1 cellular context compared by ENCODE assay signal in the genomic region with DNA sequence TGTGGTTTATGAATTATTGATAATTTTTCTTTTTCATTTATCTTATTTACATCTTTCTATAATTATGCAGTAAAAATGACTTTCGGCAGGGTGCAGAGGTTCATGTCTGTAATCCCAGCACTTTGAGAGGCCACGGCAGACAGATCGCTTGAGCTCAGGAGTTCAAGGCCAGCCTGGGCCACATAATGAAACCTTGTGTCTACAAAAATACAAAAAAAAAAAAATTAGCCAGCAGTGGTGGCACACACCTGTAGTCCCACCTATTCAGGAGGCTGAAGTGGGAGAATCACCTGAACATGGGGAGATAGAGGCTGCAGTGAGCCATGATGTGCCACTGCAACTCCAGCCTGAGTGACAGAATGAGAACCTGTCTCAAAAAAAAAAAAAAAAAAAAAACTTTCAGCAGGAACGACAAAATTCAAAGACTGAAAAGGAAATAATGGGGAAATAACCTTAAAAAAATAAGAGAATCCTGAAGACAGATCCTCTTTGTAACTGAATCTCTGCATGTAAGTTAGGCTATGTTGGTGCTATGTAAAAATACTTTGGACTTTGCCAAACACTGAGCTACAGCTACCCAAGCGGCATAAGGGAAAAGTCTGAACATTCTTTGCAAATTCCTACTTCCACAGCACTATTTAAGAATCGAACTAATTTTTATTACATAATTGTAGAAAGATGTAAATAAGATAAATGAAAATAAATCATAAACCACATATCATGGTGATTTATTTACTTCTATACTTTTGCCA.
TF ChIP-seq lines count a peak whose summit lies in the region.

No MANE protein-coding gene starts in this region.

TF ChIP-seq in HepG2, 621 proteins besides CTCF, POLR2A, EP300 and RAD21 (continued from another document and continues in another):
- TF ChIP-seq, protein P1, sequence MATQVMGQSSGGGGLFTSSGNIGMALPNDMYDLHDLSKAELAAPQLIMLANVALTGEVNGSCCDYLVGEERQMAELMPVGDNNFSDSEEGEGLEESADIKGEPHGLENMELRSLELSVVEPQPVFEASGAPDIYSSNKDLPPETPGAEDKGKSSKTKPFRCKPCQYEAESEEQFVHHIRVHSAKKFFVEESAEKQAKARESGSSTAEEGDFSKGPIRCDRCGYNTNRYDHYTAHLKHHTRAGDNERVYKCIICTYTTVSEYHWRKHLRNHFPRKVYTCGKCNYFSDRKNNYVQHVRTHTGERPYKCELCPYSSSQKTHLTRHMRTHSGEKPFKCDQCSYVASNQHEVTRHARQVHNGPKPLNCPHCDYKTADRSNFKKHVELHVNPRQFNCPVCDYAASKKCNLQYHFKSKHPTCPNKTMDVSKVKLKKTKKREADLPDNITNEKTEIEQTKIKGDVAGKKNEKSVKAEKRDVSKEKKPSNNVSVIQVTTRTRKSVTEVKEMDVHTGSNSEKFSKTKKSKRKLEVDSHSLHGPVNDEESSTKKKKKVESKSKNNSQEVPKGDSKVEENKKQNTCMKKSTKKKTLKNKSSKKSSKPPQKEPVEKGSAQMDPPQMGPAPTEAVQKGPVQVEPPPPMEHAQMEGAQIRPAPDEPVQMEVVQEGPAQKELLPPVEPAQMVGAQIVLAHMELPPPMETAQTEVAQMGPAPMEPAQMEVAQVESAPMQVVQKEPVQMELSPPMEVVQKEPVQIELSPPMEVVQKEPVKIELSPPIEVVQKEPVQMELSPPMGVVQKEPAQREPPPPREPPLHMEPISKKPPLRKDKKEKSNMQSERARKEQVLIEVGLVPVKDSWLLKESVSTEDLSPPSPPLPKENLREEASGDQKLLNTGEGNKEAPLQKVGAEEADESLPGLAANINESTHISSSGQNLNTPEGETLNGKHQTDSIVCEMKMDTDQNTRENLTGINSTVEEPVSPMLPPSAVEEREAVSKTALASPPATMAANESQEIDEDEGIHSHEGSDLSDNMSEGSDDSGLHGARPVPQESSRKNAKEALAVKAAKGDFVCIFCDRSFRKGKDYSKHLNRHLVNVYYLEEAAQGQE (IDR thresholded peaks at IDR 0.05; ENCODE audit: borderline replicate concordance in 1 of 2, low read depth in 1 of 2, low read length in 2 of 2) = no peak
- TF ChIP-seq MYC (CRISPR knock-in tag; IDR thresholded peaks at IDR 0.05; ENCODE audit: borderline replicate concordance) (no peak), ZNF772 (CRISPR knock-in tag; IDR thresholded peaks at IDR 0.05) (no peak), ETV5 (CRISPR knock-in tag; IDR thresholded peaks at IDR 0.05; ENCODE audit: borderline replicate concordance) (no peak), ZFYVE20 (CRISPR knock-in tag; IDR thresholded peaks at IDR 0.05; ENCODE audit: borderline replicate concordance, low read depth) (no peak), KLF9 (CRISPR knock-in tag; IDR thresholded peaks at IDR 0.05; ENCODE audit: low read depth) (no peak), ZNF577 (CRISPR knock-in tag; IDR thresholded peaks at IDR 0.05; ENCODE audit: borderline replicate concordance, low read depth) (no peak), TCF7L2 (IDR thresholded peaks at IDR 0.05; ENCODE audit: low read depth, low read length) (no peak), SCMH1 (CRISPR knock-in tag; IDR thresholded peaks at IDR 0.05; ENCODE audit: borderline replicate concordance) (no peak), ZNF34 (CRISPR knock-in tag; IDR thresholded peaks at IDR 0.05; ENCODE audit: borderline replicate concordance) (no peak), KAT7 (CRISPR knock-in tag; IDR thresholded peaks at IDR 0.05; ENCODE audit: borderline replicate concordance) (no peak), ZNF724P (CRISPR knock-in tag; IDR thresholded peaks at IDR 0.05; ENCODE audit: borderline replicate concordance) (no peak), TBP (CRISPR knock-in tag; IDR thresholded peaks at IDR 0.05) (no peak), ZNF253 (CRISPR knock-in tag; IDR thresholded peaks at IDR 0.05; ENCODE audit: borderline replicate concordance) (no peak), ZFAT (CRISPR knock-in tag; conservative IDR thresholded peaks at IDR 0.05) (no peak), ESRRA (CRISPR knock-in tag; IDR thresholded peaks at IDR 0.05; ENCODE audit: low read depth) (no peak), ZNF549 (CRISPR knock-in tag; IDR thresholded peaks at IDR 0.05) (no peak), STAG1 (CRISPR knock-in tag; IDR thresholded peaks at IDR 0.05) (no peak; the same call in 1 of the 2 replicates), PLSCR1 (CRISPR knock-in tag; IDR thresholded peaks at IDR 0.05; ENCODE audit: borderline replicate concordance) (no peak), ZNF546 (CRISPR knock-in tag; conservative IDR thresholded peaks at IDR 0.05) (no peak), ZNF292 (CRISPR knock-in tag; IDR thresholded peaks at IDR 0.05; ENCODE audit: borderline replicate concordance, low read depth) (0 out of 2 replicates have a peak, but pooled peaks have one; percentile 27), KDM5A (IDR thresholded peaks at IDR 0.05; ENCODE audit: borderline replicate concordance, low read length) (no peak), ZNF280B (CRISPR knock-in tag; IDR thresholded peaks at IDR 0.05; ENCODE audit: borderline replicate concordance) (no peak), SKI (IDR thresholded peaks at IDR 0.05; ENCODE audit: partially characterized antibody) (peak; percentile 76), DNMT1 (CRISPR knock-in tag; IDR thresholded peaks at IDR 0.05) (no peak), POLR2AphosphoS5 (IDR thresholded peaks at IDR 0.05; ENCODE audit: low read depth, low read length) (no peak), ZNF180 (CRISPR knock-in tag; IDR thresholded peaks at IDR 0.05; ENCODE audit: borderline replicate concordance, low read depth) (no peak), ZNF674 (CRISPR knock-in tag; IDR thresholded peaks at IDR 0.05; ENCODE audit: low read depth) (no peak), ETV6 (CRISPR knock-in tag; conservative IDR thresholded peaks at IDR 0.05) (no peak), HNF4A (CRISPR knock-in tag; IDR thresholded peaks at IDR 0.05) (peak; percentile 82), ARNT (IDR thresholded peaks at IDR 0.05) (no peak), ISL2 (CRISPR knock-in tag; IDR thresholded peaks at IDR 0.05) (0 out of 2 replicates have a peak, but pooled peaks have one; percentile 19), ZNF367 (CRISPR knock-in tag; IDR thresholded peaks at IDR 0.05; ENCODE audit: borderline replicate concordance) (no peak), ARHGAP35 (CRISPR knock-in tag; IDR thresholded peaks at IDR 0.05; ENCODE audit: borderline replicate concordance) (no peak), SKIL (CRISPR knock-in tag; IDR thresholded peaks at IDR 0.05; ENCODE audit: borderline replicate concordance) (peak; percentile 30; the same call in 1 of the 2 replicates)
- TF ChIP-seq, protein P2, sequence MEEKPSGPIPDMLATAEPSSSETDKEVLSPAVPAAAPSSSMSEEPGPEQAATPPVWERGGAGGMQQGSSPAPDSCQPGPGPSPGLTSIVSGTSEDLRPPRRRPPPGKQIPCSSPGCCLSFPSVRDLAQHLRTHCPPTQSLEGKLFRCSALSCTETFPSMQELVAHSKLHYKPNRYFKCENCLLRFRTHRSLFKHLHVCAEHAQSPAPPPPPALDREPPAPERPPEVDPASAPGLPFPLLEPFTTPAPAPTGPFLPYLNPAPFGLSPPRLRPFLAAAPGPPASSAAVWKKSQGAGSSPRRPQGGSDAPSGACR (CRISPR knock-in tag; IDR thresholded peaks at IDR 0.05) = no peak
- TF ChIP-seq, protein P3, sequence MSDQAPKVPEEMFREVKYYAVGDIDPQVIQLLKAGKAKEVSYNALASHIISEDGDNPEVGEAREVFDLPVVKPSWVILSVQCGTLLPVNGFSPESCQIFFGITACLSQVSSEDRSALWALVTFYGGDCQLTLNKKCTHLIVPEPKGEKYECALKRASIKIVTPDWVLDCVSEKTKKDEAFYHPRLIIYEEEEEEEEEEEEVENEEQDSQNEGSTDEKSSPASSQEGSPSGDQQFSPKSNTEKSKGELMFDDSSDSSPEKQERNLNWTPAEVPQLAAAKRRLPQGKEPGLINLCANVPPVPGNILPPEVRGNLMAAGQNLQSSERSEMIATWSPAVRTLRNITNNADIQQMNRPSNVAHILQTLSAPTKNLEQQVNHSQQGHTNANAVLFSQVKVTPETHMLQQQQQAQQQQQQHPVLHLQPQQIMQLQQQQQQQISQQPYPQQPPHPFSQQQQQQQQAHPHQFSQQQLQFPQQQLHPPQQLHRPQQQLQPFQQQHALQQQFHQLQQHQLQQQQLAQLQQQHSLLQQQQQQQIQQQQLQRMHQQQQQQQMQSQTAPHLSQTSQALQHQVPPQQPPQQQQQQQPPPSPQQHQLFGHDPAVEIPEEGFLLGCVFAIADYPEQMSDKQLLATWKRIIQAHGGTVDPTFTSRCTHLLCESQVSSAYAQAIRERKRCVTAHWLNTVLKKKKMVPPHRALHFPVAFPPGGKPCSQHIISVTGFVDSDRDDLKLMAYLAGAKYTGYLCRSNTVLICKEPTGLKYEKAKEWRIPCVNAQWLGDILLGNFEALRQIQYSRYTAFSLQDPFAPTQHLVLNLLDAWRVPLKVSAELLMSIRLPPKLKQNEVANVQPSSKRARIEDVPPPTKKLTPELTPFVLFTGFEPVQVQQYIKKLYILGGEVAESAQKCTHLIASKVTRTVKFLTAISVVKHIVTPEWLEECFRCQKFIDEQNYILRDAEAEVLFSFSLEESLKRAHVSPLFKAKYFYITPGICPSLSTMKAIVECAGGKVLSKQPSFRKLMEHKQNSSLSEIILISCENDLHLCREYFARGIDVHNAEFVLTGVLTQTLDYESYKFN (CRISPR knock-in tag; conservative IDR thresholded peaks at IDR 0.05) = peak; percentile 47; the same call in 1 of the 2 replicates
- TF ChIP-seq, protein P4, sequence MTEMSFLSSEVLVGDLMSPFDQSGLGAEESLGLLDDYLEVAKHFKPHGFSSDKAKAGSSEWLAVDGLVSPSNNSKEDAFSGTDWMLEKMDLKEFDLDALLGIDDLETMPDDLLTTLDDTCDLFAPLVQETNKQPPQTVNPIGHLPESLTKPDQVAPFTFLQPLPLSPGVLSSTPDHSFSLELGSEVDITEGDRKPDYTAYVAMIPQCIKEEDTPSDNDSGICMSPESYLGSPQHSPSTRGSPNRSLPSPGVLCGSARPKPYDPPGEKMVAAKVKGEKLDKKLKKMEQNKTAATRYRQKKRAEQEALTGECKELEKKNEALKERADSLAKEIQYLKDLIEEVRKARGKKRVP (CRISPR knock-in tag; IDR thresholded peaks at IDR 0.05) = 0 out of 4 replicates have a peak, but pooled peaks of 1 of the 2 experiments have one; percentile 19
- TF ChIP-seq, protein P5, sequence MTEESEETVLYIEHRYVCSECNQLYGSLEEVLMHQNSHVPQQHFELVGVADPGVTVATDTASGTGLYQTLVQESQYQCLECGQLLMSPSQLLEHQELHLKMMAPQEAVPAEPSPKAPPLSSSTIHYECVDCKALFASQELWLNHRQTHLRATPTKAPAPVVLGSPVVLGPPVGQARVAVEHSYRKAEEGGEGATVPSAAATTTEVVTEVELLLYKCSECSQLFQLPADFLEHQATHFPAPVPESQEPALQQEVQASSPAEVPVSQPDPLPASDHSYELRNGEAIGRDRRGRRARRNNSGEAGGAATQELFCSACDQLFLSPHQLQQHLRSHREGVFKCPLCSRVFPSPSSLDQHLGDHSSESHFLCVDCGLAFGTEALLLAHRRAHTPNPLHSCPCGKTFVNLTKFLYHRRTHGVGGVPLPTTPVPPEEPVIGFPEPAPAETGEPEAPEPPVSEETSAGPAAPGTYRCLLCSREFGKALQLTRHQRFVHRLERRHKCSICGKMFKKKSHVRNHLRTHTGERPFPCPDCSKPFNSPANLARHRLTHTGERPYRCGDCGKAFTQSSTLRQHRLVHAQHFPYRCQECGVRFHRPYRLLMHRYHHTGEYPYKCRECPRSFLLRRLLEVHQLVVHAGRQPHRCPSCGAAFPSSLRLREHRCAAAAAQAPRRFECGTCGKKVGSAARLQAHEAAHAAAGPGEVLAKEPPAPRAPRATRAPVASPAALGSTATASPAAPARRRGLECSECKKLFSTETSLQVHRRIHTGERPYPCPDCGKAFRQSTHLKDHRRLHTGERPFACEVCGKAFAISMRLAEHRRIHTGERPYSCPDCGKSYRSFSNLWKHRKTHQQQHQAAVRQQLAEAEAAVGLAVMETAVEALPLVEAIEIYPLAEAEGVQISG (CRISPR knock-in tag; IDR thresholded peaks at IDR 0.05) = no peak
- TF ChIP-seq, protein P6, sequence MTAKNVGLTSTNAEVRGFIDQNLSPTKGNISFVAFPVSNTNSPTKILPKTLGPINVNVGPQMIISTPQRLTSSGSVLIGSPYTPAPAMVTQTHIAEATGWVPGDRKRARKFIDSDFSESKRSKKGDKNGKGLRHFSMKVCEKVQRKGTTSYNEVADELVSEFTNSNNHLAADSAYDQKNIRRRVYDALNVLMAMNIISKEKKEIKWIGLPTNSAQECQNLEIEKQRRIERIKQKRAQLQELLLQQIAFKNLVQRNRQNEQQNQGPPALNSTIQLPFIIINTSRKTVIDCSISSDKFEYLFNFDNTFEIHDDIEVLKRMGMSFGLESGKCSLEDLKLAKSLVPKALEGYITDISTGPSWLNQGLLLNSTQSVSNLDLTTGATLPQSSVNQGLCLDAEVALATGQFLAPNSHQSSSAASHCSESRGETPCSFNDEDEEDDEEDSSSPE (CRISPR knock-in tag; IDR thresholded peaks at IDR 0.05) = no peak
